Comparison of ENCODE assay signal across 1 cellular context in the genomic region with DNA sequence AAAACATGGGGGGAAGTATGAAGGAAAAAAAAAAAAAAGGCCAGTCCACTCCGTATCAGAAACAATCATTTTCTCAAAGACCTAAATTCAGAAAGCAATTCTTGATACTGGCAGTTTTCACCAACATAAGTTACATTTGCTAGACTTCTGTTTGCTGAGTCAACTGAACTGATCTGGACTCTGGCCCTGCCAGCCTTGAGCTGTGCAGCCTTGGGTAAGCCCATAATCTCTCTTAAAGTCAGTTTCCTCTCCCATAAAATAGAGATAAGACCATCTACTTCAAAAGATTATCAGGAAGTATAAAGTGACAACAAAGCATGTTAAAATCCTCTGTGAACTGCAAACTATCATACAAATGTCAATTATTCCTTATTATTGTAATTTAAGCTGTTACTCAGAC.
TF ChIP-seq lines count a peak whose summit lies in the region.

No MANE protein-coding gene starts in this region.

TF ChIP-seq in HepG2, 621 proteins besides CTCF, POLR2A, EP300 and RAD21 (continued from another document and continues in another):
- TF ChIP-seq, protein P1, sequence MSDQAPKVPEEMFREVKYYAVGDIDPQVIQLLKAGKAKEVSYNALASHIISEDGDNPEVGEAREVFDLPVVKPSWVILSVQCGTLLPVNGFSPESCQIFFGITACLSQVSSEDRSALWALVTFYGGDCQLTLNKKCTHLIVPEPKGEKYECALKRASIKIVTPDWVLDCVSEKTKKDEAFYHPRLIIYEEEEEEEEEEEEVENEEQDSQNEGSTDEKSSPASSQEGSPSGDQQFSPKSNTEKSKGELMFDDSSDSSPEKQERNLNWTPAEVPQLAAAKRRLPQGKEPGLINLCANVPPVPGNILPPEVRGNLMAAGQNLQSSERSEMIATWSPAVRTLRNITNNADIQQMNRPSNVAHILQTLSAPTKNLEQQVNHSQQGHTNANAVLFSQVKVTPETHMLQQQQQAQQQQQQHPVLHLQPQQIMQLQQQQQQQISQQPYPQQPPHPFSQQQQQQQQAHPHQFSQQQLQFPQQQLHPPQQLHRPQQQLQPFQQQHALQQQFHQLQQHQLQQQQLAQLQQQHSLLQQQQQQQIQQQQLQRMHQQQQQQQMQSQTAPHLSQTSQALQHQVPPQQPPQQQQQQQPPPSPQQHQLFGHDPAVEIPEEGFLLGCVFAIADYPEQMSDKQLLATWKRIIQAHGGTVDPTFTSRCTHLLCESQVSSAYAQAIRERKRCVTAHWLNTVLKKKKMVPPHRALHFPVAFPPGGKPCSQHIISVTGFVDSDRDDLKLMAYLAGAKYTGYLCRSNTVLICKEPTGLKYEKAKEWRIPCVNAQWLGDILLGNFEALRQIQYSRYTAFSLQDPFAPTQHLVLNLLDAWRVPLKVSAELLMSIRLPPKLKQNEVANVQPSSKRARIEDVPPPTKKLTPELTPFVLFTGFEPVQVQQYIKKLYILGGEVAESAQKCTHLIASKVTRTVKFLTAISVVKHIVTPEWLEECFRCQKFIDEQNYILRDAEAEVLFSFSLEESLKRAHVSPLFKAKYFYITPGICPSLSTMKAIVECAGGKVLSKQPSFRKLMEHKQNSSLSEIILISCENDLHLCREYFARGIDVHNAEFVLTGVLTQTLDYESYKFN (CRISPR knock-in tag; conservative IDR thresholded peaks at IDR 0.05) = peak; percentile 49
- TF ChIP-seq, protein P2, sequence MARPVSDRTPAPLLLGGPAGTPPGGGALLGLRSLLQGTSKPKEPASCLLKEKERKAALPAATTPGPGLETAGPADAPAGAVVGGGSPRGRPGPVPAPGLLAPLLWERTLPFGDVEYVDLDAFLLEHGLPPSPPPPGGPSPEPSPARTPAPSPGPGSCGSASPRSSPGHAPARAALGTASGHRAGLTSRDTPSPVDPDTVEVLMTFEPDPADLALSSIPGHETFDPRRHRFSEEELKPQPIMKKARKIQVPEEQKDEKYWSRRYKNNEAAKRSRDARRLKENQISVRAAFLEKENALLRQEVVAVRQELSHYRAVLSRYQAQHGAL (CRISPR knock-in tag; IDR thresholded peaks at IDR 0.05; ENCODE audit: not compliant biosample characterization) = no peak
- TF ChIP-seq ZNF557 (CRISPR knock-in tag; IDR thresholded peaks at IDR 0.05) (no peak), ZNF30 (CRISPR knock-in tag; IDR thresholded peaks at IDR 0.05) (no peak), ZNF331 (CRISPR knock-in tag; IDR thresholded peaks at IDR 0.05) (0 out of 2 replicates have a peak, but pooled peaks have one; percentile 19), ZNF790 (CRISPR knock-in tag; IDR thresholded peaks at IDR 0.05; ENCODE audit: borderline replicate concordance) (no peak), CENPT (CRISPR knock-in tag; IDR thresholded peaks at IDR 0.05; ENCODE audit: low read depth) (no peak), MAFG (CRISPR knock-in tag; IDR thresholded peaks at IDR 0.05) (no peak), ZNF660 (CRISPR knock-in tag; IDR thresholded peaks at IDR 0.05; ENCODE audit: borderline replicate concordance, low read depth) (no peak), FOXM1 (CRISPR knock-in tag; IDR thresholded peaks at IDR 0.05) (no peak), ZNF7 (CRISPR knock-in tag; IDR thresholded peaks at IDR 0.05) (no peak), KDM5B (CRISPR knock-in tag; IDR thresholded peaks at IDR 0.05; ENCODE audit: borderline replicate concordance) (no peak), SP140L (CRISPR knock-in tag; IDR thresholded peaks at IDR 0.05; ENCODE audit: borderline replicate concordance) (no peak), IRX3 (CRISPR knock-in tag; IDR thresholded peaks at IDR 0.05; ENCODE audit: borderline replicate concordance, low read depth) (no peak), GATA4 (IDR thresholded peaks at IDR 0.05; ENCODE audit: borderline replicate concordance, low read depth) (no peak), FOXA3 (CRISPR knock-in tag; IDR thresholded peaks at IDR 0.05) (peak; percentile 15; the same call in 1 of the 2 replicates), ZNF607 (CRISPR knock-in tag; IDR thresholded peaks at IDR 0.05; ENCODE audit: borderline replicate concordance) (no peak), HOXA3 (CRISPR knock-in tag; IDR thresholded peaks at IDR 0.05) (no peak), ELF4 (CRISPR knock-in tag; IDR thresholded peaks at IDR 0.05; ENCODE audit: borderline replicate concordance) (no peak), HIC2 (CRISPR knock-in tag; IDR thresholded peaks at IDR 0.05; ENCODE audit: low read depth) (0 out of 2 replicates have a peak, but pooled peaks have one; percentile 40), MAFK (conservative IDR thresholded peaks at IDR 0.05 in 1 of 2, IDR thresholded peaks at IDR 0.05 in 1 of 2; ENCODE audit: low read length in 2 of 2) (peak; percentile 90 to 93), RXRA (CRISPR knock-in tag; IDR thresholded peaks at IDR 0.05) (no peak), ZNF430 (CRISPR knock-in tag; IDR thresholded peaks at IDR 0.05) (no peak), MIER2 (CRISPR knock-in tag; IDR thresholded peaks at IDR 0.05) (no peak), ATAD3A (CRISPR knock-in tag; IDR thresholded peaks at IDR 0.05) (no peak), BRCA1 (CRISPR knock-in tag; IDR thresholded peaks at IDR 0.05) (no peak), TP53 (CRISPR knock-in tag; conservative IDR thresholded peaks at IDR 0.05) (no peak), AHR (CRISPR knock-in tag; IDR thresholded peaks at IDR 0.05) (no peak), ZFP62 (CRISPR knock-in tag; IDR thresholded peaks at IDR 0.05) (no peak), CBX2 (IDR thresholded peaks at IDR 0.05; ENCODE audit: low read depth, low read length) (no peak), CBX2 (CRISPR knock-in tag; IDR thresholded peaks at IDR 0.05; ENCODE audit: low read depth) (no peak), ARID3A (IDR thresholded peaks at IDR 0.05; ENCODE audit: low read depth, low read length) (no peak), ZFY (CRISPR knock-in tag; IDR thresholded peaks at IDR 0.05) (no peak), KAT8 (CRISPR knock-in tag; IDR thresholded peaks at IDR 0.05) (0 out of 2 replicates have a peak, but pooled peaks have one; percentile 16), SAP130 (CRISPR knock-in tag; IDR thresholded peaks at IDR 0.05; ENCODE audit: low read depth) (no peak), ZIK1 (CRISPR knock-in tag; IDR thresholded peaks at IDR 0.05; ENCODE audit: borderline replicate concordance, low read depth) (no peak), FOSL2 (CRISPR knock-in tag; IDR thresholded peaks at IDR 0.05) (0 out of 2 replicates have a peak, but pooled peaks have one; percentile 10), ZNF567 (CRISPR knock-in tag; IDR thresholded peaks at IDR 0.05; ENCODE audit: borderline replicate concordance) (no peak), NPAS2 (CRISPR knock-in tag; IDR thresholded peaks at IDR 0.05; ENCODE audit: borderline replicate concordance) (no peak), NR2F2 (IDR thresholded peaks at IDR 0.05; ENCODE audit: borderline replicate concordance, low read depth) (no peak), PHB2 (IDR thresholded peaks at IDR 0.05; ENCODE audit: partially characterized antibody) (no peak), MIXL1 (CRISPR knock-in tag; IDR thresholded peaks at IDR 0.05) (no peak), ZMYM4 (CRISPR knock-in tag; IDR thresholded peaks at IDR 0.05) (no peak), ZSCAN5A (CRISPR knock-in tag; IDR thresholded peaks at IDR 0.05; ENCODE audit: borderline replicate concordance) (no peak), ZBTB1 (CRISPR knock-in tag; IDR thresholded peaks at IDR 0.05; ENCODE audit: borderline replicate concordance) (no peak), GZF1 (CRISPR knock-in tag; IDR thresholded peaks at IDR 0.05) (no peak)
- TF ChIP-seq, protein P3, sequence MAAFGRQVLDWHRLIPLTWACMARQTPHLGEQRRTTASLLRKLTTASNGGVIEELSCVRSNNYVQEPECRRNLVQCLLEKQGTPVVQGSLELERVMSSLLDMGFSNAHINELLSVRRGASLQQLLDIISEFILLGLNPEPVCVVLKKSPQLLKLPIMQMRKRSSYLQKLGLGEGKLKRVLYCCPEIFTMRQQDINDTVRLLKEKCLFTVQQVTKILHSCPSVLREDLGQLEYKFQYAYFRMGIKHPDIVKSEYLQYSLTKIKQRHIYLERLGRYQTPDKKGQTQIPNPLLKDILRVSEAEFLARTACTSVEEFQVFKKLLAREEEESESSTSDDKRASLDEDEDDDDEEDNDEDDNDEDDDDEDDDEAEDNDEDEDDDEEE (CRISPR knock-in tag; IDR thresholded peaks at IDR 0.05) = no peak
- TF ChIP-seq, protein P4, sequence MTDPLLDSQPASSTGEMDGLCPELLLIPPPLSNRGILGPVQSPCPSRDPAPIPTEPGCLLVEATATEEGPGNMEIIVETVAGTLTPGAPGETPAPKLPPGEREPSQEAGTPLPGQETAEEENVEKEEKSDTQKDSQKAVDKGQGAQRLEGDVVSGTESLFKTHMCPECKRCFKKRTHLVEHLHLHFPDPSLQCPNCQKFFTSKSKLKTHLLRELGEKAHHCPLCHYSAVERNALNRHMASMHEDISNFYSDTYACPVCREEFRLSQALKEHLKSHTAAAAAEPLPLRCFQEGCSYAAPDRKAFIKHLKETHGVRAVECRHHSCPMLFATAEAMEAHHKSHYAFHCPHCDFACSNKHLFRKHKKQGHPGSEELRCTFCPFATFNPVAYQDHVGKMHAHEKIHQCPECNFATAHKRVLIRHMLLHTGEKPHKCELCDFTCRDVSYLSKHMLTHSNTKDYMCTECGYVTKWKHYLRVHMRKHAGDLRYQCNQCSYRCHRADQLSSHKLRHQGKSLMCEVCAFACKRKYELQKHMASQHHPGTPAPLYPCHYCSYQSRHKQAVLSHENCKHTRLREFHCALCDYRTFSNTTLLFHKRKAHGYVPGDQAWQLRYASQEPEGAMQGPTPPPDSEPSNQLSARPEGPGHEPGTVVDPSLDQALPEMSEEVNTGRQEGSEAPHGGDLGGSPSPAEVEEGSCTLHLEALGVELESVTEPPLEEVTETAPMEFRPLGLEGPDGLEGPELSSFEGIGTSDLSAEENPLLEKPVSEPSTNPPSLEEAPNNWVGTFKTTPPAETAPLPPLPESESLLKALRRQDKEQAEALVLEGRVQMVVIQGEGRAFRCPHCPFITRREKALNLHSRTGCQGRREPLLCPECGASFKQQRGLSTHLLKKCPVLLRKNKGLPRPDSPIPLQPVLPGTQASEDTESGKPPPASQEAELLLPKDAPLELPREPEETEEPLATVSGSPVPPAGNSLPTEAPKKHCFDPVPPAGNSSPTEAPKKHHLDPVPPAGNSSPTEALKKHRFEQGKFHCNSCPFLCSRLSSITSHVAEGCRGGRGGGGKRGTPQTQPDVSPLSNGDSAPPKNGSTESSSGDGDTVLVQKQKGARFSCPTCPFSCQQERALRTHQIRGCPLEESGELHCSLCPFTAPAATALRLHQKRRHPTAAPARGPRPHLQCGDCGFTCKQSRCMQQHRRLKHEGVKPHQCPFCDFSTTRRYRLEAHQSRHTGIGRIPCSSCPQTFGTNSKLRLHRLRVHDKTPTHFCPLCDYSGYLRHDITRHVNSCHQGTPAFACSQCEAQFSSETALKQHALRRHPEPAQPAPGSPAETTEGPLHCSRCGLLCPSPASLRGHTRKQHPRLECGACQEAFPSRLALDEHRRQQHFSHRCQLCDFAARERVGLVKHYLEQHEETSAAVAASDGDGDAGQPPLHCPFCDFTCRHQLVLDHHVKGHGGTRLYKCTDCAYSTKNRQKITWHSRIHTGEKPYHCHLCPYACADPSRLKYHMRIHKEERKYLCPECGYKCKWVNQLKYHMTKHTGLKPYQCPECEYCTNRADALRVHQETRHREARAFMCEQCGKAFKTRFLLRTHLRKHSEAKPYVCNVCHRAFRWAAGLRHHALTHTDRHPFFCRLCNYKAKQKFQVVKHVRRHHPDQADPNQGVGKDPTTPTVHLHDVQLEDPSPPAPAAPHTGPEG (CRISPR knock-in tag; IDR thresholded peaks at IDR 0.05) = no peak
- TF ChIP-seq, protein P5, sequence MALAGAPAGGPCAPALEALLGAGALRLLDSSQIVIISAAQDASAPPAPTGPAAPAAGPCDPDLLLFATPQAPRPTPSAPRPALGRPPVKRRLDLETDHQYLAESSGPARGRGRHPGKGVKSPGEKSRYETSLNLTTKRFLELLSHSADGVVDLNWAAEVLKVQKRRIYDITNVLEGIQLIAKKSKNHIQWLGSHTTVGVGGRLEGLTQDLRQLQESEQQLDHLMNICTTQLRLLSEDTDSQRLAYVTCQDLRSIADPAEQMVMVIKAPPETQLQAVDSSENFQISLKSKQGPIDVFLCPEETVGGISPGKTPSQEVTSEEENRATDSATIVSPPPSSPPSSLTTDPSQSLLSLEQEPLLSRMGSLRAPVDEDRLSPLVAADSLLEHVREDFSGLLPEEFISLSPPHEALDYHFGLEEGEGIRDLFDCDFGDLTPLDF (CRISPR knock-in tag; IDR thresholded peaks at IDR 0.05) = no peak
- TF ChIP-seq, protein P6, sequence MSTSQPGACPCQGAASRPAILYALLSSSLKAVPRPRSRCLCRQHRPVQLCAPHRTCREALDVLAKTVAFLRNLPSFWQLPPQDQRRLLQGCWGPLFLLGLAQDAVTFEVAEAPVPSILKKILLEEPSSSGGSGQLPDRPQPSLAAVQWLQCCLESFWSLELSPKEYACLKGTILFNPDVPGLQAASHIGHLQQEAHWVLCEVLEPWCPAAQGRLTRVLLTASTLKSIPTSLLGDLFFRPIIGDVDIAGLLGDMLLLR (CRISPR knock-in tag; IDR thresholded peaks at IDR 0.05) = no peak
